ENCODE assay signal across 8 cellular contexts in the genomic region with DNA sequence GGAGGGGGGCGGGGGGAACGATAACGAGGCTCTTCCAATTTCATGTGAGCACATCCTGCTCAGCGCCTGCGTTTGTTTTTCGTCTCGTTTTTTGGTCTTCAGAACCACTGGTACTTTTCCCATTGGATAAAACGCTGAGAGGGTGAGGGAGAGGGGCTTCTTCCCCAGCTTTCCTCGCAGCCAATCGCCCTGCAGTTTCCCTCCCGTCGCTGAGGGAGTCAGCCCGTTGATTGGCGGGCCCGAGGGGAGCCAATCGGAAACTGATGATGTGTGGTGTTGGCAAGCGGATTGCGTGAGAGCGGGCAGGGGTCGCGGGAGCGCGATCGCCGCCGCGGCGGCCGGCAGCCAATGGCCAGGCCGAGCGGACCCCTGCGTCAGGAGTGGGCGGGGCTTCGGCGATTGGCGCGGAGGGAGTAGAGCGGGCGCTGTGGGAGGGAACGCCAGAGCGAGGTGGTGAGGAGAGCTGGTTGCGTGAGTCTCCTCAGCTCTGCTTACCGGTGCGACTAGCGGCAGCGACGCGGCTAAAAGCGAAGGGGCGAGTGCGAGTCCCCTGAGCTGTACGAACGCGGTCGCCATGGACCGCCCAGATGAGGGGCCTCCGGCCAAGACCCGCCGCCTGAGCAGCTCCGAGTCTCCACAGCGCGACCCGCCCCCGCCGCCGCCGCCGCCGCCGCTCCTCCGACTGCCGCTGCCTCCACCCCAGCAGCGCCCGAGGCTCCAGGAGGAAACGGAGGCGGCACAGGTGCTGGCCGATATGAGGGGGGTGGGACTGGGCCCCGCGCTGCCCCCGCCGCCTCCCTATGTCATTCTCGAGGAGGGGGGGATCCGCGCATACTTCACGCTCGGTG. TPM values are rescaled to one million over a fixed set of nuclear protein-coding genes. Genes with fewer than 3 reads are reported as not detected.
DNase-seq lines count a peak whose midpoint lies in the region; ATAC-seq lines count a peak whose summit lies in the region.

TSPYL2 (plus strand) TSS at position 443 of the 848 bp plus-strand sequence; CDS start at position 575, 132 bp downstream.

- peaks cover 0 to 50% (median 34%) of the 10 kb centered on the region in 11 experiments; a peak in 16 of 22 replicates for H4K20me1 ChIP-seq in BLaER1 treated with 17β-estradiol and CSF1 and Interleukin-3, amounts not matched to agents 10 nM and 100 nM

- H3K27ac ChIP-seq in BLaER1 treated with 17β-estradiol and CSF1 and Interleukin-3, amounts not matched to agents 10 nM and 100 nM: peak within 1 kb of the TSS; percentile 51 to 80 (median 76); a peak in 21 of 22 replicates

- peak within 1 kb of the TSS; percentile 75 to 88 (median 82) for H3K4me2 ChIP-seq in BLaER1 treated with 17β-estradiol and CSF1 and Interleukin-3, amounts not matched to agents 10 nM and 100 nM

- H3K9ac ChIP-seq in BLaER1 treated with 17β-estradiol and CSF1 and Interleukin-3, amounts not matched to agents 10 nM and 100 nM: peak within 1 kb of the TSS; percentile 76 to 88 (median 85)

- H3K27me3 ChIP-seq in BLaER1 treated with 17β-estradiol and CSF1 and Interleukin-3, amounts not matched to agents 10 nM and 100 nM: peaks cover 31 to 74% (median 60%) of the 10 kb centered on the region in 11 experiments; a peak in 21 of 22 replicates

- peak within 1 kb of the TSS; percentile 65 to 85 (median 77) for H3K4me3 ChIP-seq in BLaER1 treated with 17β-estradiol and CSF1 and Interleukin-3, amounts not matched to agents 10 nM and 100 nM

- peaks cover 6 to 23% (median 19%) of the 10 kb centered on the region in 10 experiments; a peak in 17 of 20 replicates for H3K4me1 ChIP-seq in BLaER1 treated with 17β-estradiol and CSF1 and Interleukin-3, amounts not matched to agents 10 nM and 100 nM

- peak; percentile 91 for ATAC-seq in GM19351 (IDR thresholded peaks at IDR 0.05; ENCODE audit: unreplicated experiment)
- ATAC-seq in HG03521 (IDR thresholded peaks at IDR 0.05; ENCODE audit: unreplicated experiment): peak; percentile 95
- peak; percentile 96 for ATAC-seq in left lobe of liver

- peaks cover 0 to 4% (median 0%) of the 10 kb centered on the region in 11 experiments; a peak in 2 of 22 replicates for H3K9me3 ChIP-seq in BLaER1 treated with 17β-estradiol and CSF1 and Interleukin-3, amounts not matched to agents 10 nM and 100 nM (replicated peaks in 1 of 11)

- peak; percentile 97 for DNase-seq in NCI-H748 (lab: John Stamatoyannopoulos, UW; ENCODE audit: unreplicated experiment)
- peak; percentile 93 for DNase-seq in activated CD4-positive, alpha-beta T cell treated with anti-CD3 and anti-CD28 coated beads, Interleukin-2, amount 50 U/mL, for 1 hour
- DNase-seq in cortex of kidney (lab: John Stamatoyannopoulos, UW): peak; percentile 41
- DNase-seq in left lobe of liver (ENCODE audit: low spot score): peak; percentile 93
- peak; percentile 91 for DNase-seq in stimulated activated CD4-positive, alpha-beta T cell treated with anti-CD3 and anti-CD28 coated beads, Interleukin-2, amount 100 ng/mL, for 4 hours (ENCODE audit: low read depth)

- peaks cover 0 to 32% (median 17%) of the 10 kb centered on the region in 11 experiments; a peak in 18 of 22 replicates for H3K36me3 ChIP-seq in BLaER1 treated with 17β-estradiol and CSF1 and Interleukin-3, amounts not matched to agents 10 nM and 100 nM

RNA-seq across cellular contexts. Expression of gene TSPYL2, which starts in this region (rescaled TPM):
- 4.8 TPM for total RNA-seq in left lobe of liver

Comparison
In these comparisons a context has a peak if more than half of its experiments do, and no peak if none do; other contexts are left out.
1. Peak in every context shown above with its lines: DNase-seq, ATAC-seq, H3K4me3 ChIP-seq and H3K27ac ChIP-seq.
2. DNase-seq: peak in every context shown above with its lines; median percentile 97 in NCI-H748; 93 in activated CD4-positive, alpha-beta T cell treated with anti-CD3 and anti-CD28 coated beads, Interleukin-2, amount 50 U/mL, for 1 hour; 93 in left lobe of liver; 91 in stimulated activated CD4-positive, alpha-beta T cell treated with anti-CD3 and anti-CD28 coated beads, Interleukin-2, amount 100 ng/mL, for 4 hours; 41 in cortex of kidney.